23 cellular contexts compared by ENCODE assay signal in the genomic region with DNA sequence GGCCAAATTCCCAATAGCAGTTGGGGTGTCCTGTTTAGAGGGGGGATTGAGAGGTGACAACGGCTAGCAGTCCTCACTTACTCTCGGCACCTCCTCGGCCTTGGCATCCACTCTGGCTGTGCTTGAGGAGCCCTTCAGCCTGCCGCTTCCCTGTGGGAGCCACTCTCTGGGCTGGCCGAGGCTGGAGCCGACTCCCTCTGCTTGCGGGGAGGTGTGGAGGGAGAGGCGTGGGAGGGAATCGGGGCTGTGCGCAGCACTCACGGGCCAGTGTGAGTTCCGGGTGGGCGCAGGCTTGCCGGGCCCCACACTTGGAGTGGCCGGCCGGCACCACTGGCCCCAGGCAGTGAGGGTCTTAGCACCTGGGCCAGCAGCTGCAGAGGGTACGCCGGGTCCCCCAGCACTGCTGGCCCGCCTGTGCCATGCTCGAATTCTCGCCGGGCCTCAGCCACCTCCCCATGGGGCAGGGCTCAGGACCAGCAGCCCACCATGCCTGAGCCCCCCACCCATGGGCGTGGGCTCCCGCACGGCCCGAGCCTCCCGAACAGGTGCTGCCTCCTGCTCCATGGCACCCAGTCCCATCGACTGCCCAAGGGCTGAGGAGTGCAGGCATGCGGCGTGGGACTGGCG.
"Had no signal": no experiment of that assay in that cellular context is flagged by ENCODE, and none has a peak within 500 bp of the region (broad histone marks: within the 10 kb centered on the region; RNA-seq: fewer than 3 reads in every experiment).

No MANE protein-coding gene starts in this region.

- H3K4me1 ChIP-seq: colonic mucosa, esophagus muscularis mucosa, foreskin keratinocyte, gastroesophageal sphincter, heart left ventricle, left lung, pancreas, tibial nerve, upper lobe of right lung, vagina had no signal

- DNase-seq: colonic mucosa; dermis blood vessel endothelial cell; effector memory CD4-positive, alpha-beta T cell; foreskin keratinocyte; left cardiac atrium; natural killer cell; stimulated activated CD4-positive, alpha-beta T cell treated with anti-CD3 and anti-CD28 coated beads, Interleukin-2, amount 100 ng/mL, for 24 hours; stimulated activated CD4-positive, alpha-beta T cell treated with anti-CD3 and anti-CD28 coated beads, Interleukin-4, amount 100 ng/mL, for 24 hours; stimulated activated naive B cell treated with anti-CD40 and anti-IgM and Interleukin-4, amounts not matched to agents 10 μg/mL and 1 μg/mL and 100 μg/mL, for 72 hours; upper lobe of right lung had no signal

- H3K4me3 ChIP-seq: colonic mucosa, esophagus muscularis mucosa, gastroesophageal sphincter, heart left ventricle, hepatocyte, left lung, lung, pancreas, thoracic aorta, tibial nerve, upper lobe of right lung, vagina had no signal

- ATAC-seq: foreskin keratinocyte, gastroesophageal sphincter, heart left ventricle, left cardiac atrium, left lung, natural killer cell, pancreas, sciatic nerve, upper lobe of right lung had no signal

- FAIRE-seq: endothelial cell of umbilical vein, pancreas had no signal

- H3K36me3 ChIP-seq: colonic mucosa, esophagus muscularis mucosa, gastroesophageal sphincter, heart left ventricle, left lung, neutrophil, pancreas, thoracic aorta, tibial nerve, upper lobe of right lung, vagina had no signal

- H3K9me3 ChIP-seq: colonic mucosa, gastroesophageal sphincter, pancreas, thoracic aorta, upper lobe of right lung, vagina had no signal

- H3K27ac ChIP-seq: colonic mucosa, esophagus muscularis mucosa, foreskin keratinocyte, gastroesophageal sphincter, heart left ventricle, hepatocyte, left lung, neutrophil, pancreas, thoracic aorta, tibial nerve, upper lobe of right lung, vagina had no signal
